8 cellular contexts compared by ENCODE assay signal in genomic region chr4:49512658-49513545, GRCh38.
DNase-seq lines count a peak whose midpoint lies in the region; ATAC-seq, FAIRE-seq and TF ChIP-seq lines count a peak whose summit lies in the region.
"Not testable (repeated sequence)": the region's sequence is repeated elsewhere in the genome, so short reads cannot be mapped to it uniquely, and the experiment has no call there.

No MANE protein-coding gene starts in this region.

- H3K27me3 Mint-ChIP-seq in activated CD4-positive, alpha-beta T cell treated with anti-CD3 and anti-CD28 coated beads, Interleukin-2, amount 10 ng/mL, durations not matched to agents 7 days and 5 days = not testable (repeated sequence)

- not testable (repeated sequence) for H3K36me3 ChIP-seq in left lung, pancreas, upper lobe of right lung

- POLR2A ChIA-PET in activated CD4-positive, alpha-beta T cell treated with anti-CD3 and anti-CD28 coated beads, Interleukin-2, amount 10 ng/mL, durations not matched to agents 7 days and 5 days (lab: Charles Lee) = not testable (repeated sequence)

- H3K4me3 ChIP-seq in left lung, pancreas, upper lobe of right lung: not testable (repeated sequence)

- H3K4me1 ChIP-seq in left lung, pancreas, upper lobe of right lung: not testable (repeated sequence)

- H3K36me3 Mint-ChIP-seq in activated CD4-positive, alpha-beta T cell treated with anti-CD3 and anti-CD28 coated beads, Interleukin-2, amount 10 ng/mL, durations not matched to agents 7 days and 5 days (ENCODE audit: low read depth) = not testable (repeated sequence)

- CTCF ChIA-PET in activated CD4-positive, alpha-beta T cell treated with anti-CD3 and anti-CD28 coated beads, Interleukin-2, amount 10 ng/mL, durations not matched to agents 7 days and 5 days (lab: Charles Lee) = not testable (repeated sequence)

- peaks cover 60% of the 10 kb centered on the region for H3K9me3 Mint-ChIP-seq in activated CD4-positive, alpha-beta T cell treated with anti-CD3 and anti-CD28 coated beads, Interleukin-2, amount 10 ng/mL, durations not matched to agents 7 days and 5 days

- 65 to 68% methylated on average over 32 to 33 of the region's 33 CpGs for WGBS in pancreas, 2 donors

- H3K27ac Mint-ChIP-seq in activated CD4-positive, alpha-beta T cell treated with anti-CD3 and anti-CD28 coated beads, Interleukin-2, amount 10 ng/mL, durations not matched to agents 7 days and 5 days = not testable (repeated sequence)

- FAIRE-seq in pancreas (lab: Jason Lieb, UNC) = not testable (repeated sequence)

- not testable (repeated sequence) for ATAC-seq in Right ventricle myocardium superior (ENCODE audit: poor library complexity); left lung; pancreas; upper lobe of right lung

- H3K9me3 ChIP-seq in left lung = peaks cover 3 to 55% of the 10 kb centered on the region in 2 donors
- not testable (repeated sequence) for H3K9me3 ChIP-seq in pancreas, upper lobe of right lung

- H3K4me1 Mint-ChIP-seq in activated CD4-positive, alpha-beta T cell treated with anti-CD3 and anti-CD28 coated beads, Interleukin-2, amount 10 ng/mL, durations not matched to agents 7 days and 5 days = not testable (repeated sequence)

- peaks cover 0 to 15% of the 10 kb centered on the region in 2 donors for H3K27me3 ChIP-seq in left lung
- not testable (repeated sequence) for H3K27me3 ChIP-seq in pancreas, upper lobe of right lung

- H3K27ac ChIP-seq in left lung, pancreas, upper lobe of right lung: not testable (repeated sequence)

- DNase-seq in D341Med (ENCODE audit: low spot score) (peak; percentile 25), M059J (ENCODE audit: low read depth) (peak; percentile 2), cerebellar cortex (ENCODE audit: low spot score) (peak; percentile 1), Right ventricle myocardium superior (peak; percentile 54), left lung (peak; percentile 58 to 96), pancreas (peak in 4 of 6 donors; percentile 28 to 71 (median 50)), upper lobe of right lung (peak; percentile 78)
- peak; percentile 16 for DNase-seq in activated CD4-positive, alpha-beta T cell treated with anti-CD3 and anti-CD28 coated beads, Interleukin-2, amount 10 ng/mL, durations not matched to agents 7 days and 5 days

- intact Hi-C loops in Right ventricle myocardium superior (cut with DNase I); left lung (cut with DNase I); pancreas (cut with DNase I); upper lobe of right lung (cut with DNase I): not testable (repeated sequence)

- TF ChIP-seq CTCF in left lung (IDR thresholded peaks at IDR 0.05); pancreas (IDR thresholded peaks at IDR 0.05); upper lobe of right lung (IDR thresholded peaks at IDR 0.05): not testable (repeated sequence)

- H3K4me3 Mint-ChIP-seq in activated CD4-positive, alpha-beta T cell treated with anti-CD3 and anti-CD28 coated beads, Interleukin-2, amount 10 ng/mL, durations not matched to agents 7 days and 5 days = not testable (repeated sequence)

Comparison
In these comparisons a context has a peak if more than half of its experiments do, and no peak if none do; other contexts are left out.
1. DNase-seq: peak in every context shown above with its lines; median percentile 78 in upper lobe of right lung; 77 in left lung; 54 in Right ventricle myocardium superior; 50 in pancreas; 25 in D341Med; 16 in activated CD4-positive, alpha-beta T cell treated with anti-CD3 and anti-CD28 coated beads, Interleukin-2, amount 10 ng/mL, durations not matched to agents 7 days and 5 days; 2 in M059J; 1 in cerebellar cortex.